ENCODE assay signal across 30 cellular contexts in genomic region chr14:66163023-66163422, GRCh38.
"Had no signal": no experiment of that assay in that cellular context is flagged by ENCODE, and none has a peak within 500 bp of the region (broad histone marks: within the 10 kb centered on the region; RNA-seq: fewer than 3 reads in every experiment).

No MANE protein-coding gene starts in this region.

- H3K4me2 ChIP-seq: neural progenitor cell had no signal

- H3K4me3 Mint-ChIP-seq: immature natural killer cell; mesothelial cell of epicardium; naive B cell; natural killer cell; nephron progenitor cell; neural progenitor cell; stimulated activated memory B cell treated with anti-CD40 and anti-IgM and Interleukin-4, amounts not matched to agents 10 μg/mL and 1 μg/mL and 100 μg/mL, for 72 hours; stimulated activated naive CD8-positive, alpha-beta T cell treated with anti-CD3 and anti-CD28 coated beads, Interleukin-15, amount 100 ng/mL, for 72 hours had no signal

- H3K4me1 ChIP-seq: left lung, lower lobe of right lung, neural progenitor cell, right atrium auricular region, right lobe of liver, spleen, testis, thyroid gland, transverse colon, upper lobe of left lung, vagina had no signal

- H2AFZ ChIP-seq: neural progenitor cell had no signal

- H3K27ac ChIP-seq: left lung, lower lobe of right lung, neural progenitor cell, neutrophil, right atrium auricular region, right lobe of liver, skin epidermis, spleen, testis, thyroid gland, transverse colon, upper lobe of left lung, vagina had no signal

- H3K4me1 Mint-ChIP-seq: naive B cell; natural killer cell; stimulated activated memory B cell treated with anti-CD40 and anti-IgM and Interleukin-4, amounts not matched to agents 10 μg/mL and 1 μg/mL and 100 μg/mL, for 72 hours; stimulated activated naive CD8-positive, alpha-beta T cell treated with anti-CD3 and anti-CD28 coated beads, Interleukin-15, amount 100 ng/mL, for 72 hours had no signal

- H3K9me3 ChIP-seq: left lung, lower lobe of right lung, neutrophil, right atrium auricular region, right lobe of liver, spleen, testis, thyroid gland, transverse colon, upper lobe of left lung, vagina had no signal

- H3K36me3 ChIP-seq: left lung, lower lobe of right lung, neural progenitor cell, neutrophil, right atrium auricular region, right lobe of liver, spleen, thyroid gland, transverse colon, upper lobe of left lung, vagina had no signal

- H3K27me3 ChIP-seq: left lung, neural progenitor cell, neutrophil, right atrium auricular region, right lobe of liver, spleen, testis, thyroid gland, transverse colon, upper lobe of left lung, vagina had no signal

- H3K4me3 ChIP-seq: left lung, lower lobe of right lung, neural progenitor cell, right atrium auricular region, right lobe of liver, skin epidermis, spleen, testis, thyroid gland, transverse colon, upper lobe of left lung, vagina had no signal

- H3K36me3 Mint-ChIP-seq: immature natural killer cell, mesothelial cell of epicardium, naive B cell, natural killer cell, neural progenitor cell had no signal

- ATAC-seq: left colon; left lung; lower lobe of right lung; natural killer cell; right lobe of liver; stimulated activated memory B cell treated with anti-CD40 and anti-IgM and Interleukin-4, amounts not matched to agents 10 μg/mL and 1 μg/mL and 100 μg/mL, for 72 hours; stimulated activated naive CD8-positive, alpha-beta T cell treated with anti-CD3 and anti-CD28 coated beads, Interleukin-15, amount 100 ng/mL, for 72 hours had no signal

- H3K9ac ChIP-seq: neural progenitor cell had no signal

- H3K9me3 Mint-ChIP-seq: neural progenitor cell had no signal

- DNase-seq: hypothalamus; immature natural killer cell; kidney; left colon; left lung; lower lobe of right lung; mammary epithelial cell; mesenchymal stem cell; naive B cell; natural killer cell; nephron progenitor cell; occipital lobe; right lobe of liver; spleen; stimulated activated CD4-positive, alpha-beta T cell treated with anti-CD3 and anti-CD28 coated beads, Interleukin-4, amount 100 ng/mL, for 24 hours; stimulated activated naive CD4-positive, alpha-beta T cell treated with Interleukin-2 at 50 U/mL for 16 hours; stimulated activated naive CD8-positive, alpha-beta T cell treated with anti-CD3 and anti-CD28 coated beads, Interleukin-15, amount 100 ng/mL, for 72 hours; substantia nigra; testis; thyroid gland; transverse colon; upper lobe of left lung had no signal

- H3K27ac Mint-ChIP-seq: immature natural killer cell; mesothelial cell of epicardium; natural killer cell; neural progenitor cell; progenitor cell of endocrine pancreas; stimulated activated memory B cell treated with anti-CD40 and anti-IgM and Interleukin-4, amounts not matched to agents 10 μg/mL and 1 μg/mL and 100 μg/mL, for 72 hours; stimulated activated naive CD8-positive, alpha-beta T cell treated with anti-CD3 and anti-CD28 coated beads, Interleukin-15, amount 100 ng/mL, for 72 hours had no signal
